Comparison of ENCODE assay signal across 11 cellular contexts in genomic region chr20:12090920-12091319, GRCh38.
"Had no signal": no experiment of that assay in that cellular context is flagged by ENCODE, and none has a peak within 500 bp of the region (broad histone marks: within the 10 kb centered on the region; RNA-seq: fewer than 3 reads in every experiment).

No MANE protein-coding gene starts in this region.

- H3K27ac ChIP-seq: gastroesophageal sphincter, neutrophil, right atrium auricular region, stomach, thoracic aorta had no signal

- H3K4me1 ChIP-seq: gastroesophageal sphincter, right atrium auricular region, stomach had no signal

- DNase-seq: activated CD4-positive, alpha-beta T cell treated with anti-CD3 and anti-CD28 coated beads, Interleukin-2, amount 50 U/mL, for 4 hours; activated effector memory CD4-positive, alpha-beta T cell treated with Interleukin-2 at 50 U/mL for 16 hours; activated T-cell treated with anti-CD3 and anti-CD28 coated beads, Interleukin-2, amount 50 U/mL, for 24 hours; left cardiac atrium; naive thymus-derived CD8-positive, alpha-beta T cell; small intestine; stomach had no signal

- H3K27me3 ChIP-seq: gastroesophageal sphincter, neutrophil, right atrium auricular region, stomach had no signal

- H3K4me3 ChIP-seq: gastroesophageal sphincter, right atrium auricular region, stomach, thoracic aorta had no signal

- H3K36me3 ChIP-seq: gastroesophageal sphincter, neutrophil, right atrium auricular region, stomach, thoracic aorta had no signal

- H3K9me3 ChIP-seq: gastroesophageal sphincter, neutrophil, right atrium auricular region, stomach, thoracic aorta had no signal
